ENCODE assay signal across 1 cellular context in genomic region chr3:147881933-147882332, GRCh38.
TF ChIP-seq lines count a peak whose summit lies in the region.

No MANE protein-coding gene starts in this region.

TF ChIP-seq in GM23338, 12 proteins besides CTCF, POLR2A, EP300 and RAD21 (continued from another document):
- TF ChIP-seq REST (IDR thresholded peaks at IDR 0.05; ENCODE audit: unreplicated experiment) (no peak), STAT1 (IDR thresholded peaks at IDR 0.05; ENCODE audit: unreplicated experiment) (no peak), EZH2phosphoT487 (IDR thresholded peaks at IDR 0.05; ENCODE audit: unreplicated experiment) (no peak), CREB1 (CRISPR knock-in tag; IDR thresholded peaks at IDR 0.05; ENCODE audit: low read depth) (no peak), NANOG (IDR thresholded peaks at IDR 0.05; ENCODE audit: borderline replicate concordance) (no peak), POLR2AphosphoS5 (IDR thresholded peaks at IDR 0.05; ENCODE audit: low read depth) (no peak), ZNF114 (CRISPR knock-in tag; IDR thresholded peaks at IDR 0.05) (no peak)
